ENCODE assay signal across 14 cellular contexts in genomic region chr16:89020068-89020924, GRCh38. TPM values are rescaled to one million over a fixed set of nuclear protein-coding genes. Genes with fewer than 3 reads are reported as not detected.
A peak's percentile ranks its signal among the peaks of the same experiment; 100 is the strongest.
DNase-seq lines count a peak whose midpoint lies in the region; ATAC-seq and TF ChIP-seq lines count a peak whose summit lies in the region.
"Had no signal": no experiment of that assay in that cellular context is flagged by ENCODE, and none has a peak within 500 bp of the region (broad histone marks: within the 10 kb centered on the region; RNA-seq: fewer than 3 reads in every experiment).

No MANE protein-coding gene starts in this region.

- H3K36me3 Mint-ChIP-seq in activated naive CD4-positive, alpha-beta T cell treated with anti-CD3 and anti-CD28 coated beads, Interleukin-2, amount 10 ng/mL, durations not matched to agents 7 days and 5 days, result peaks cover 2% of the 10 kb centered on the region

- H3K27me3 ChIP-seq in spleen (replicated peaks in 1 of 7), result peaks cover 0 to 59% (median 6%) of the 10 kb centered on the region in 7 donors
- H3K27me3 ChIP-seq: BLaER1 treated with 17β-estradiol and CSF1 and Interleukin-3, amounts not matched to agents 10 nM and 100 nM; brain microvascular endothelial cell had no signal

- DNase-seq in activated naive CD4-positive, alpha-beta T cell treated with Interleukin-2 at 50 U/mL for 16 hours, result peak; percentile 12
- DNase-seq in activated naive CD4-positive, alpha-beta T cell treated with anti-CD3 and anti-CD28 coated beads, Interleukin-2, amount 10 ng/mL, durations not matched to agents 7 days and 5 days, result no peak
- DNase-seq in activated T-cell treated with anti-CD3 and anti-CD28 coated beads, Interleukin-2, amount 50 U/mL, for 48 hours, result peak; percentile 43 to 53
- DNase-seq in spleen (peak; percentile 55), NCI-H1694 (lab: John Stamatoyannopoulos, UW) (no peak), SW 1271 (lab: John Stamatoyannopoulos, UW) (no peak)
- DNase-seq: brain microvascular endothelial cell, NCI-H1930, nephron progenitor cell, SIG-M5 had no signal

- peaks cover 0 to 6% (median under 1%) of the 10 kb centered on the region in 8 donors for H3K9me3 ChIP-seq in spleen

- 70 to 82% (median 78%) methylated on average over 16 to 21 of the region's 21 CpGs for WGBS in spleen, 5 donors

- no peak for TF ChIP-seq POLR2A in spleen (IDR thresholded peaks at IDR 0.05)

- CTCF ChIA-PET in activated naive CD4-positive, alpha-beta T cell treated with anti-CD3 and anti-CD28 coated beads, Interleukin-2, amount 10 ng/mL, durations not matched to agents 7 days and 5 days (lab: Charles Lee), result no interaction called here

- no peak overlapping the region for H3K4me3 Mint-ChIP-seq in activated naive CD4-positive, alpha-beta T cell treated with anti-CD3 and anti-CD28 coated beads, Interleukin-2, amount 10 ng/mL, durations not matched to agents 7 days and 5 days
- H3K4me3 Mint-ChIP-seq: nephron progenitor cell had no signal

- H3K4me3 ChIP-seq in spleen, result no peak overlapping the region
- H3K4me3 ChIP-seq: BLaER1 treated with 17β-estradiol and CSF1 and Interleukin-3, amounts not matched to agents 10 nM and 100 nM had no signal

- no peak overlapping the region for H3K27ac ChIP-seq in spleen
- H3K27ac ChIP-seq: brain microvascular endothelial cell had no signal

- ATAC-seq in HG03175 (IDR thresholded peaks at IDR 0.05; ENCODE audit: unreplicated experiment), result peak; percentile 70
- no peak for ATAC-seq in HG03135 (IDR thresholded peaks at IDR 0.05; ENCODE audit: unreplicated experiment)

- no peaks in the 10 kb centered on the region for H3K27me3 Mint-ChIP-seq in activated naive CD4-positive, alpha-beta T cell treated with anti-CD3 and anti-CD28 coated beads, Interleukin-2, amount 10 ng/mL, durations not matched to agents 7 days and 5 days

- H3K9me3 Mint-ChIP-seq in activated naive CD4-positive, alpha-beta T cell treated with anti-CD3 and anti-CD28 coated beads, Interleukin-2, amount 10 ng/mL, durations not matched to agents 7 days and 5 days, result peaks cover 15% of the 10 kb centered on the region

- TF ChIP-seq CTCF in spleen (IDR thresholded peaks at IDR 0.05 in 8 of 11, conservative IDR thresholded peaks at IDR 0.05 in 3 of 11), result no peak

- H3K4me1 ChIP-seq in spleen, result no peaks in the 10 kb centered on the region

- no peaks in the 10 kb centered on the region for H3K36me3 ChIP-seq in spleen
- H3K36me3 ChIP-seq: BLaER1 treated with 17β-estradiol and CSF1 and Interleukin-3, amounts not matched to agents 10 nM and 100 nM; brain microvascular endothelial cell had no signal

- H3K4me1 Mint-ChIP-seq in activated naive CD4-positive, alpha-beta T cell treated with anti-CD3 and anti-CD28 coated beads, Interleukin-2, amount 10 ng/mL, durations not matched to agents 7 days and 5 days, result peaks cover 3% of the 10 kb centered on the region
- H3K4me1 Mint-ChIP-seq: nephron progenitor cell had no signal

- intact Hi-C loops in spleen (cut with DNase I; ENCODE audit: low total_unique reads), result no loop called here

- H3K27ac Mint-ChIP-seq in activated naive CD4-positive, alpha-beta T cell treated with anti-CD3 and anti-CD28 coated beads, Interleukin-2, amount 10 ng/mL, durations not matched to agents 7 days and 5 days, result no peak overlapping the region
- H3K27ac Mint-ChIP-seq: nephron progenitor cell had no signal

RNA-seq across cellular contexts. Expression of gene CBFA2T3, which starts 43.3 kb away (rescaled TPM):
- 10 to 100 TPM; 10.5 to 59.8 (median 56.3) TPM for total RNA-seq in spleen
- 10 to 100 TPM in 2 of 3 donors, 1 to 10 TPM in 1; 8.4 to 25.1 (median 14.3) TPM for polyA plus RNA-seq in spleen
- total RNA-seq: activated CD8-positive, alpha-beta memory T cell treated with anti-CD3 and anti-CD28 coated beads for 36 hours had no signal

Comparison
In these comparisons a context has a peak if more than half of its experiments do, and no peak if none do; other contexts are left out.
1. DNase-seq: peak in activated naive CD4-positive, alpha-beta T cell treated with Interleukin-2 at 50 U/mL for 16 hours (single experiment), activated T-cell treated with anti-CD3 and anti-CD28 coated beads, Interleukin-2, amount 50 U/mL, for 48 hours (2 of 2) and spleen (single experiment); none in activated naive CD4-positive, alpha-beta T cell treated with anti-CD3 and anti-CD28 coated beads, Interleukin-2, amount 10 ng/mL, durations not matched to agents 7 days and 5 days (single experiment), NCI-H1694 (single experiment) and SW 1271 (0 of 2).